Comparison of ENCODE assay signal across 3 cellular contexts in the genomic region with DNA sequence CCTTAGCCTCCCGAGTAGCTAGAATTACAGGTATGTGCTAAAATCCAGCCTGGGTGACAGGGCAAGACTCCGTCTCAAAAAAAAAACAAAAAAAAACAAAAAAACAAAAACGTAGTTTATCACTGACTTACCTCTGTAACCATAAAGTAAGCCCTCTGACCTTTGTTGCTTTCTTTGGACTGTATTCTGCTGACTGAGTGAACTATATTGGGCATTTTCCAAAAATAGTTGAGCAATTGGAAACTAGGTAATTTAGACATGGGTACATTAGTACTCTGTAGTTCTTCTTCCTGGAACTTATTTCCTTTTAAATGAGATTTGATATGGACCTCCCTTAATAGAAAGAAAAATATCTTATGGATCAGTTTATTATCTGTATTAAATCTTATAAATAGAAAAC.
TF ChIP-seq lines count a peak whose summit lies in the region.

No MANE protein-coding gene starts in this region.

TF ChIP-seq in liver, 16 proteins besides CTCF, POLR2A, EP300 and RAD21 (continued from another document):
- TF ChIP-seq YY1 (IDR thresholded peaks at IDR 0.05), result peak; percentile 59
- TF ChIP-seq, protein P1, sequence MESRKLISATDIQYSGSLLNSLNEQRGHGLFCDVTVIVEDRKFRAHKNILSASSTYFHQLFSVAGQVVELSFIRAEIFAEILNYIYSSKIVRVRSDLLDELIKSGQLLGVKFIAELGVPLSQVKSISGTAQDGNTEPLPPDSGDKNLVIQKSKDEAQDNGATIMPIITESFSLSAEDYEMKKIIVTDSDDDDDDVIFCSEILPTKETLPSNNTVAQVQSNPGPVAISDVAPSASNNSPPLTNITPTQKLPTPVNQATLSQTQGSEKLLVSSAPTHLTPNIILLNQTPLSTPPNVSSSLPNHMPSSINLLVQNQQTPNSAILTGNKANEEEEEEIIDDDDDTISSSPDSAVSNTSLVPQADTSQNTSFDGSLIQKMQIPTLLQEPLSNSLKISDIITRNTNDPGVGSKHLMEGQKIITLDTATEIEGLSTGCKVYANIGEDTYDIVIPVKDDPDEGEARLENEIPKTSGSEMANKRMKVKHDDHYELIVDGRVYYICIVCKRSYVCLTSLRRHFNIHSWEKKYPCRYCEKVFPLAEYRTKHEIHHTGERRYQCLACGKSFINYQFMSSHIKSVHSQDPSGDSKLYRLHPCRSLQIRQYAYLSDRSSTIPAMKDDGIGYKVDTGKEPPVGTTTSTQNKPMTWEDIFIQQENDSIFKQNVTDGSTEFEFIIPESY (IDR thresholded peaks at IDR 0.05), result no peak
- TF ChIP-seq SP1 (IDR thresholded peaks at IDR 0.05), result peak; percentile 46
- TF ChIP-seq, protein P2, sequence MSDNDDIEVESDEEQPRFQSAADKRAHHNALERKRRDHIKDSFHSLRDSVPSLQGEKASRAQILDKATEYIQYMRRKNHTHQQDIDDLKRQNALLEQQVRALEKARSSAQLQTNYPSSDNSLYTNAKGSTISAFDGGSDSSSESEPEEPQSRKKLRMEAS (IDR thresholded peaks at IDR 0.05), result peak; percentile 88
- peak in 1 of 2 donors; percentile 61 for TF ChIP-seq EGR1 (IDR thresholded peaks at IDR 0.05; ENCODE audit: low read depth in 2 of 2)
- TF ChIP-seq HNF4A (conservative IDR thresholded peaks at IDR 0.05), result peak; percentile 85 to 89
- TF ChIP-seq HNF4G (IDR thresholded peaks at IDR 0.05), result peak; percentile 32
- TF ChIP-seq NR2F2 (IDR thresholded peaks at IDR 0.05), result peak; percentile 92
- peak; percentile 68 for TF ChIP-seq FOXA2 (IDR thresholded peaks at IDR 0.05)
- TF ChIP-seq FOXA1 (IDR thresholded peaks at IDR 0.05), result no peak
- peak; percentile 66 to 82 for TF ChIP-seq RXRA (IDR thresholded peaks at IDR 0.05)
- TF ChIP-seq TAF1 (conservative IDR thresholded peaks at IDR 0.05), result no peak
- TF ChIP-seq, protein P3, sequence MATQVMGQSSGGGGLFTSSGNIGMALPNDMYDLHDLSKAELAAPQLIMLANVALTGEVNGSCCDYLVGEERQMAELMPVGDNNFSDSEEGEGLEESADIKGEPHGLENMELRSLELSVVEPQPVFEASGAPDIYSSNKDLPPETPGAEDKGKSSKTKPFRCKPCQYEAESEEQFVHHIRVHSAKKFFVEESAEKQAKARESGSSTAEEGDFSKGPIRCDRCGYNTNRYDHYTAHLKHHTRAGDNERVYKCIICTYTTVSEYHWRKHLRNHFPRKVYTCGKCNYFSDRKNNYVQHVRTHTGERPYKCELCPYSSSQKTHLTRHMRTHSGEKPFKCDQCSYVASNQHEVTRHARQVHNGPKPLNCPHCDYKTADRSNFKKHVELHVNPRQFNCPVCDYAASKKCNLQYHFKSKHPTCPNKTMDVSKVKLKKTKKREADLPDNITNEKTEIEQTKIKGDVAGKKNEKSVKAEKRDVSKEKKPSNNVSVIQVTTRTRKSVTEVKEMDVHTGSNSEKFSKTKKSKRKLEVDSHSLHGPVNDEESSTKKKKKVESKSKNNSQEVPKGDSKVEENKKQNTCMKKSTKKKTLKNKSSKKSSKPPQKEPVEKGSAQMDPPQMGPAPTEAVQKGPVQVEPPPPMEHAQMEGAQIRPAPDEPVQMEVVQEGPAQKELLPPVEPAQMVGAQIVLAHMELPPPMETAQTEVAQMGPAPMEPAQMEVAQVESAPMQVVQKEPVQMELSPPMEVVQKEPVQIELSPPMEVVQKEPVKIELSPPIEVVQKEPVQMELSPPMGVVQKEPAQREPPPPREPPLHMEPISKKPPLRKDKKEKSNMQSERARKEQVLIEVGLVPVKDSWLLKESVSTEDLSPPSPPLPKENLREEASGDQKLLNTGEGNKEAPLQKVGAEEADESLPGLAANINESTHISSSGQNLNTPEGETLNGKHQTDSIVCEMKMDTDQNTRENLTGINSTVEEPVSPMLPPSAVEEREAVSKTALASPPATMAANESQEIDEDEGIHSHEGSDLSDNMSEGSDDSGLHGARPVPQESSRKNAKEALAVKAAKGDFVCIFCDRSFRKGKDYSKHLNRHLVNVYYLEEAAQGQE (IDR thresholded peaks at IDR 0.05), result peak; percentile 44
- peak; percentile 54 to 55 for TF ChIP-seq JUND (IDR thresholded peaks at IDR 0.05)

TF ChIP-seq in HepG2, 621 proteins besides CTCF, POLR2A, EP300 and RAD21 (continued from another document):
- TF ChIP-seq CCDC6 (CRISPR knock-in tag; IDR thresholded peaks at IDR 0.05), result no peak
- no peak for TF ChIP-seq THYN1 (CRISPR knock-in tag; IDR thresholded peaks at IDR 0.05; ENCODE audit: borderline replicate concordance, low read depth)
- no peak for TF ChIP-seq HDAC6 (IDR thresholded peaks at IDR 0.05; ENCODE audit: low read depth, low read length)
- TF ChIP-seq ZFP36L1 (CRISPR knock-in tag; IDR thresholded peaks at IDR 0.05), result no peak
- no peak for TF ChIP-seq ATF1 (CRISPR knock-in tag; IDR thresholded peaks at IDR 0.05)
- TF ChIP-seq, protein P4, sequence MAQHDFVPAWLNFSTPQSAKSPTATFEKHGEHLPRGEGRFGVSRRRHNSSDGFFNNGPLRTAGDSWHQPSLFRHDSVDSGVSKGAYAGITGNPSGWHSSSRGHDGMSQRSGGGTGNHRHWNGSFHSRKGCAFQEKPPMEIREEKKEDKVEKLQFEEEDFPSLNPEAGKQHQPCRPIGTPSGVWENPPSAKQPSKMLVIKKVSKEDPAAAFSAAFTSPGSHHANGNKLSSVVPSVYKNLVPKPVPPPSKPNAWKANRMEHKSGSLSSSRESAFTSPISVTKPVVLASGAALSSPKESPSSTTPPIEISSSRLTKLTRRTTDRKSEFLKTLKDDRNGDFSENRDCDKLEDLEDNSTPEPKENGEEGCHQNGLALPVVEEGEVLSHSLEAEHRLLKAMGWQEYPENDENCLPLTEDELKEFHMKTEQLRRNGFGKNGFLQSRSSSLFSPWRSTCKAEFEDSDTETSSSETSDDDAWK (CRISPR knock-in tag; IDR thresholded peaks at IDR 0.05), result no peak
- TF ChIP-seq NFE2L1 (CRISPR knock-in tag; IDR thresholded peaks at IDR 0.05; ENCODE audit: borderline replicate concordance), result no peak
- no peak for TF ChIP-seq AKAP8 (CRISPR knock-in tag; IDR thresholded peaks at IDR 0.05)
- no peak for TF ChIP-seq ZNF761 (CRISPR knock-in tag; conservative IDR thresholded peaks at IDR 0.05)
- no peak for TF ChIP-seq ZBTB7A (CRISPR knock-in tag; IDR thresholded peaks at IDR 0.05)
- TF ChIP-seq ZBTB7B (CRISPR knock-in tag; IDR thresholded peaks at IDR 0.05), result no peak
- no peak for TF ChIP-seq ZNF430 (CRISPR knock-in tag; IDR thresholded peaks at IDR 0.05)
- TF ChIP-seq HNRNPL (IDR thresholded peaks at IDR 0.05; ENCODE audit: low read depth, low read length), result no peak
- TF ChIP-seq TARDBP (CRISPR knock-in tag; IDR thresholded peaks at IDR 0.05), result no peak
- no peak for TF ChIP-seq TEAD2 (CRISPR knock-in tag; IDR thresholded peaks at IDR 0.05)
- TF ChIP-seq AGO2 (optimal IDR thresholded peaks at IDR 0.05; ENCODE audit: low read depth, low read length), result no peak
- TF ChIP-seq ISX (CRISPR knock-in tag; conservative IDR thresholded peaks at IDR 0.05), result no peak

TF ChIP-seq in GM12878, 131 proteins besides CTCF, POLR2A, EP300 and RAD21 (continues in another document):
- TF ChIP-seq, protein P5, sequence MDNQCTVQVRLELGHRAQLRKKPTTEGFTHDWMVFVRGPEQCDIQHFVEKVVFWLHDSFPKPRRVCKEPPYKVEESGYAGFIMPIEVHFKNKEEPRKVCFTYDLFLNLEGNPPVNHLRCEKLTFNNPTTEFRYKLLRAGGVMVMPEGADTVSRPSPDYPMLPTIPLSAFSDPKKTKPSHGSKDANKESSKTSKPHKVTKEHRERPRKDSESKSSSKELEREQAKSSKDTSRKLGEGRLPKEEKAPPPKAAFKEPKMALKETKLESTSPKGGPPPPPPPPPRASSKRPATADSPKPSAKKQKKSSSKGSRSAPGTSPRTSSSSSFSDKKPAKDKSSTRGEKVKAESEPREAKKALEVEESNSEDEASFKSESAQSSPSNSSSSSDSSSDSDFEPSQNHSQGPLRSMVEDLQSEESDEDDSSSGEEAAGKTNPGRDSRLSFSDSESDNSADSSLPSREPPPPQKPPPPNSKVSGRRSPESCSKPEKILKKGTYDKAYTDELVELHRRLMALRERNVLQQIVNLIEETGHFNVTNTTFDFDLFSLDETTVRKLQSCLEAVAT (IDR thresholded peaks at IDR 0.05), result no peak
- TF ChIP-seq BHLHE40 (IDR thresholded peaks at IDR 0.05; ENCODE audit: borderline replicate concordance in 1 of 2, low read depth in 2 of 2, low read length in 1 of 2) (no peak), SMAD1 (IDR thresholded peaks at IDR 0.05; ENCODE audit: low read depth, partially characterized antibody) (no peak), POU2F2 (IDR thresholded peaks at IDR 0.05; ENCODE audit: borderline replicate concordance, low read depth, low read length) (no peak), ESRRA (IDR thresholded peaks at IDR 0.05; ENCODE audit: low read length) (no peak), IKZF2 (IDR thresholded peaks at IDR 0.05) (no peak), PML (IDR thresholded peaks at IDR 0.05; ENCODE audit: low read length) (no peak), YBX1 (IDR thresholded peaks at IDR 0.05) (no peak), RB1 (IDR thresholded peaks at IDR 0.05; ENCODE audit: borderline replicate concordance) (no peak), FOS (IDR thresholded peaks at IDR 0.05; ENCODE audit: borderline replicate concordance, extremely low read depth, insufficient read length) (no peak), SIX5 (IDR thresholded peaks at IDR 0.05; ENCODE audit: low read depth, low read length, severe bottlenecking) (no peak), EGR1 (IDR thresholded peaks at IDR 0.05; ENCODE audit: borderline replicate concordance in 1 of 2, low read depth in 2 of 2, low read length in 2 of 2) (no peak), NRF1 (conservative IDR thresholded peaks at IDR 0.05; ENCODE audit: low read depth, low read length) (no peak)
- TF ChIP-seq, protein P6, sequence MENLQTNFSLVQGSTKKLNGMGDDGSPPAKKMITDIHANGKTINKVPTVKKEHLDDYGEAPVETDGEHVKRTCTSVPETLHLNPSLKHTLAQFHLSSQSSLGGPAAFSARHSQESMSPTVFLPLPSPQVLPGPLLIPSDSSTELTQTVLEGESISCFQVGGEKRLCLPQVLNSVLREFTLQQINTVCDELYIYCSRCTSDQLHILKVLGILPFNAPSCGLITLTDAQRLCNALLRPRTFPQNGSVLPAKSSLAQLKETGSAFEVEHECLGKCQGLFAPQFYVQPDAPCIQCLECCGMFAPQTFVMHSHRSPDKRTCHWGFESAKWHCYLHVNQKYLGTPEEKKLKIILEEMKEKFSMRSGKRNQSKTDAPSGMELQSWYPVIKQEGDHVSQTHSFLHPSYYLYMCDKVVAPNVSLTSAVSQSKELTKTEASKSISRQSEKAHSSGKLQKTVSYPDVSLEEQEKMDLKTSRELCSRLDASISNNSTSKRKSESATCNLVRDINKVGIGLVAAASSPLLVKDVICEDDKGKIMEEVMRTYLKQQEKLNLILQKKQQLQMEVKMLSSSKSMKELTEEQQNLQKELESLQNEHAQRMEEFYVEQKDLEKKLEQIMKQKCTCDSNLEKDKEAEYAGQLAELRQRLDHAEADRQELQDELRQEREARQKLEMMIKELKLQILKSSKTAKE (IDR thresholded peaks at IDR 0.05; ENCODE audit: low read depth, poor library complexity, severe bottlenecking), result no peak
- TF ChIP-seq, protein P7, sequence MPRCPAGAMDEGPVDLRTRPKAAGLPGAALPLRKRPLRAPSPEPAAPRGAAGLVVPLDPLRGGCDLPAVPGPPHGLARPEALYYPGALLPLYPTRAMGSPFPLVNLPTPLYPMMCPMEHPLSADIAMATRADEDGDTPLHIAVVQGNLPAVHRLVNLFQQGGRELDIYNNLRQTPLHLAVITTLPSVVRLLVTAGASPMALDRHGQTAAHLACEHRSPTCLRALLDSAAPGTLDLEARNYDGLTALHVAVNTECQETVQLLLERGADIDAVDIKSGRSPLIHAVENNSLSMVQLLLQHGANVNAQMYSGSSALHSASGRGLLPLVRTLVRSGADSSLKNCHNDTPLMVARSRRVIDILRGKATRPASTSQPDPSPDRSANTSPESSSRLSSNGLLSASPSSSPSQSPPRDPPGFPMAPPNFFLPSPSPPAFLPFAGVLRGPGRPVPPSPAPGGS (IDR thresholded peaks at IDR 0.05; ENCODE audit: borderline replicate concordance, insufficient read depth, low read depth, low read length, poor library complexity, severe bottlenecking), result no peak
- TF ChIP-seq, protein P8, sequence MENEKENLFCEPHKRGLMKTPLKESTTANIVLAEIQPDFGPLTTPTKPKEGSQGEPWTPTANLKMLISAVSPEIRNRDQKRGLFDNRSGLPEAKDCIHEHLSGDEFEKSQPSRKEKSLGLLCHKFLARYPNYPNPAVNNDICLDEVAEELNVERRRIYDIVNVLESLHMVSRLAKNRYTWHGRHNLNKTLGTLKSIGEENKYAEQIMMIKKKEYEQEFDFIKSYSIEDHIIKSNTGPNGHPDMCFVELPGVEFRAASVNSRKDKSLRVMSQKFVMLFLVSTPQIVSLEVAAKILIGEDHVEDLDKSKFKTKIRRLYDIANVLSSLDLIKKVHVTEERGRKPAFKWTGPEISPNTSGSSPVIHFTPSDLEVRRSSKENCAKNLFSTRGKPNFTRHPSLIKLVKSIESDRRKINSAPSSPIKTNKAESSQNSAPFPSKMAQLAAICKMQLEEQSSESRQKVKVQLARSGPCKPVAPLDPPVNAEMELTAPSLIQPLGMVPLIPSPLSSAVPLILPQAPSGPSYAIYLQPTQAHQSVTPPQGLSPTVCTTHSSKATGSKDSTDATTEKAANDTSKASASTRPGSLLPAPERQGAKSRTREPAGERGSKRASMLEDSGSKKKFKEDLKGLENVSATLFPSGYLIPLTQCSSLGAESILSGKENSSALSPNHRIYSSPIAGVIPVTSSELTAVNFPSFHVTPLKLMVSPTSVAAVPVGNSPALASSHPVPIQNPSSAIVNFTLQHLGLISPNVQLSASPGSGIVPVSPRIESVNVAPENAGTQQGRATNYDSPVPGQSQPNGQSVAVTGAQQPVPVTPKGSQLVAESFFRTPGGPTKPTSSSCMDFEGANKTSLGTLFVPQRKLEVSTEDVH (IDR thresholded peaks at IDR 0.05; ENCODE audit: low read depth, partially characterized antibody), result no peak
- TF ChIP-seq, protein P1 (IDR thresholded peaks at IDR 0.05), result no peak
- TF ChIP-seq, protein P9, sequence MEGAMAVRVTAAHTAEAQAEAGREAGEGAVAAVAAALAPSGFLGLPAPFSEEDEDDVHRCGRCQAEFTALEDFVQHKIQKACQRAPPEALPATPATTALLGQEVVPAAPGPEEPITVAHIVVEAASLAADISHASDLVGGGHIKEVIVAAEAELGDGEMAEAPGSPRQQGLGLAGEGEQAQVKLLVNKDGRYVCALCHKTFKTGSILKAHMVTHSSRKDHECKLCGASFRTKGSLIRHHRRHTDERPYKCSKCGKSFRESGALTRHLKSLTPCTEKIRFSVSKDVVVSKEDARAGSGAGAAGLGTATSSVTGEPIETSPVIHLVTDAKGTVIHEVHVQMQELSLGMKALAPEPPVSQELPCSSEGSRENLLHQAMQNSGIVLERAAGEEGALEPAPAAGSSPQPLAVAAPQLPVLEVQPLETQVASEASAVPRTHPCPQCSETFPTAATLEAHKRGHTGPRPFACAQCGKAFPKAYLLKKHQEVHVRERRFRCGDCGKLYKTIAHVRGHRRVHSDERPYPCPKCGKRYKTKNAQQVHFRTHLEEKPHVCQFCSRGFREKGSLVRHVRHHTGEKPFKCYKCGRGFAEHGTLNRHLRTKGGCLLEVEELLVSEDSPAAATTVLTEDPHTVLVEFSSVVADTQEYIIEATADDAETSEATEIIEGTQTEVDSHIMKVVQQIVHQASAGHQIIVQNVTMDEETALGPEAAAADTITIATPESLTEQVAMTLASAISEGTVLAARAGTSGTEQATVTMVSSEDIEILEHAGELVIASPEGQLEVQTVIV (IDR thresholded peaks at IDR 0.05; ENCODE audit: borderline replicate concordance, partially characterized antibody), result no peak
